In genomic region chr12:112433551-112433950, GRCh38 we compare ENCODE assay signal across 19 cellular contexts.
"Had no signal": no experiment of that assay in that cellular context is flagged by ENCODE, and none has a peak within 500 bp of the region (broad histone marks: within the 10 kb centered on the region; RNA-seq: fewer than 3 reads in every experiment).

No MANE protein-coding gene starts in this region.

- H3K4me1 ChIP-seq: SJSA1 had no signal

- H3K9ac ChIP-seq: KMS-11 had no signal

- DNase-seq: IMR-90, Kasumi-1, MM.1S, NCI-H1092 treated with DMSO at 0.1 percent for 48 hours, NCI-H1436, NCI-H187, NCI-H2029 treated with DMSO at 0.1 percent for 48 hours, NCI-H2171 treated with DMSO at 0.1 percent for 48 hours, NCI-H524 treated with DMSO at 0.1 percent for 48 hours, NCI-H69, NCI-H774, Right ventricle myocardium superior, RPMI8226, SIG-M5 had no signal

- H3K27ac ChIP-seq: HL-60, KMS-11, SJSA1, SK-N-MC had no signal

- H3K4me2 ChIP-seq: KMS-11 had no signal

- H3K27me3 ChIP-seq: SJSA1 had no signal

- H3K9me3 ChIP-seq: SJSA1 had no signal

- FAIRE-seq: RCC 7860 had no signal

- H3K4me3 ChIP-seq: SJSA1, SK-N-MC had no signal
